9 cellular contexts compared by ENCODE assay signal in genomic region chr9:75071530-75072122, GRCh38. TPM values are rescaled to one million over a fixed set of nuclear protein-coding genes. Genes with fewer than 3 reads are reported as not detected.
A peak's percentile ranks its signal among the peaks of the same experiment; 100 is the strongest.
DNase-seq lines count a peak whose midpoint lies in the region; ATAC-seq and TF ChIP-seq lines count a peak whose summit lies in the region.
"Had no signal": no experiment of that assay in that cellular context is flagged by ENCODE, and none has a peak within 500 bp of the region (broad histone marks: within the 10 kb centered on the region; RNA-seq: fewer than 3 reads in every experiment).

No MANE protein-coding gene starts in this region.

- no peak overlapping the region for H3K4me3 Mint-ChIP-seq in stimulated activated naive CD8-positive, alpha-beta T cell treated with anti-CD3 and anti-CD28 coated beads, Interleukin-15, Interleukin-2, amounts not matched to agents 100 ng/mL and 50 ng/mL, for 24 hours
- H3K4me3 Mint-ChIP-seq: naive B cell had no signal

- peaks cover 0 to 30% (median 0%) of the 10 kb centered on the region in 3 donors for H3K36me3 ChIP-seq in esophagus squamous epithelium
- H3K36me3 ChIP-seq in aorta (ENCODE audit: control insufficient read depth in 1 of 2, insufficient read depth in 2 of 2, low read length in 1 of 2), result peaks cover 2 to 3% of the 10 kb centered on the region in 2 donors

- no peak for TF ChIP-seq CTCF in esophagus squamous epithelium (IDR thresholded peaks at IDR 0.05)

- DNase-seq in DMS53 treated with DMSO at 0.1 percent for 48 hours (lab: John Stamatoyannopoulos, UW; ENCODE audit: unreplicated experiment) (peak; percentile 90), esophagus squamous epithelium (lab: John Stamatoyannopoulos, UW) (no peak), middle frontal gyrus (ENCODE audit: extremely low spot score, low spot score) (no peak), aorta (no peak), glomerular visceral epithelial cell (ENCODE audit: extremely low spot score) (no peak)
- peak; percentile 69 to 74 for DNase-seq in activated CD4-positive, alpha-beta T cell treated with anti-CD3 and anti-CD28 coated beads for 4 hours
- DNase-seq: naive B cell had no signal

- WGBS in esophagus squamous epithelium, 2 donors, result 33 to 37% methylated on average over 1 to 3 of the region's 5 CpGs
- 90 to 94% methylated on average over 5 of the region's 5 CpGs for WGBS in aorta, 2 donors

- intact Hi-C loops in esophagus squamous epithelium (cut with DNase I), result no loop called here
- intact Hi-C loops in aorta (cut with DNase I), result no loop called here

- H3K27me3 Mint-ChIP-seq in stimulated activated naive CD8-positive, alpha-beta T cell treated with anti-CD3 and anti-CD28 coated beads, Interleukin-15, Interleukin-2, amounts not matched to agents 100 ng/mL and 50 ng/mL, for 24 hours, result no peaks in the 10 kb centered on the region
- H3K27me3 Mint-ChIP-seq: naive B cell had no signal

- H3K4me1 ChIP-seq in esophagus squamous epithelium (peaks cover 0 to 12% (median 0%) of the 10 kb centered on the region in 3 donors), aorta (ENCODE audit: control insufficient read depth in 1 of 2, insufficient read depth in 2 of 2, low read length in 2 of 2) (no peaks in the 10 kb centered on the region)

- peak overlapping the region in 2 of 4 donors; percentile 23 to 24 for H3K4me3 ChIP-seq in esophagus squamous epithelium
- no peak overlapping the region for H3K4me3 ChIP-seq in aorta (ENCODE audit: low read length in 2 of 2)

- no peak for TF ChIP-seq POLR2A in esophagus squamous epithelium (IDR thresholded peaks at IDR 0.05)

- H3K4me1 Mint-ChIP-seq in stimulated activated naive CD8-positive, alpha-beta T cell treated with anti-CD3 and anti-CD28 coated beads, Interleukin-15, Interleukin-2, amounts not matched to agents 100 ng/mL and 50 ng/mL, for 24 hours (ENCODE audit: low read depth), result peaks cover 34% of the 10 kb centered on the region

- H3K9me3 Mint-ChIP-seq in stimulated activated naive CD8-positive, alpha-beta T cell treated with anti-CD3 and anti-CD28 coated beads, Interleukin-15, Interleukin-2, amounts not matched to agents 100 ng/mL and 50 ng/mL, for 24 hours, result no peaks in the 10 kb centered on the region
- H3K9me3 Mint-ChIP-seq: naive B cell had no signal

- peak overlapping the region; percentile 66 to 80 (median 74) for H3K27ac ChIP-seq in esophagus squamous epithelium
- no peak overlapping the region for H3K27ac ChIP-seq in aorta (ENCODE audit: low read depth in 1 of 2, low read length in 2 of 2)

- peak overlapping the region; percentile 76 for H3K27ac Mint-ChIP-seq in stimulated activated naive CD8-positive, alpha-beta T cell treated with anti-CD3 and anti-CD28 coated beads, Interleukin-15, Interleukin-2, amounts not matched to agents 100 ng/mL and 50 ng/mL, for 24 hours

- no peaks in the 10 kb centered on the region for H3K9me3 ChIP-seq in esophagus squamous epithelium
- H3K9me3 ChIP-seq in aorta (ENCODE audit: control insufficient read depth, low read length), result no peaks in the 10 kb centered on the region

- H3K27me3 ChIP-seq in esophagus squamous epithelium, result no peaks in the 10 kb centered on the region
- H3K27me3 ChIP-seq in aorta (ENCODE audit: control insufficient read depth in 1 of 2, insufficient read depth in 2 of 2, low read length in 1 of 2), result no peaks in the 10 kb centered on the region

- peaks cover 7% of the 10 kb centered on the region for H3K36me3 Mint-ChIP-seq in stimulated activated naive CD8-positive, alpha-beta T cell treated with anti-CD3 and anti-CD28 coated beads, Interleukin-15, Interleukin-2, amounts not matched to agents 100 ng/mL and 50 ng/mL, for 24 hours (ENCODE audit: low read depth)

- peak; percentile 70 for ATAC-seq in HG02885 (IDR thresholded peaks at IDR 0.05; ENCODE audit: poor library complexity, unreplicated experiment)
- no peak for ATAC-seq in aorta (ENCODE audit: low FRiP score)

RNA-seq across cellular contexts. Expression of gene NMRK1, which starts 16.3 kb away (rescaled TPM):
- total RNA-seq in esophagus squamous epithelium, result 10 to 100 TPM; 23.1 to 36.4 (median 29.5) TPM
- 10 to 100 TPM; 33.1 TPM for total RNA-seq in aorta
- 10 to 100 TPM; 40.1 to 62.6 TPM for polyA plus RNA-seq in aorta

RNA-seq across cellular contexts. Expression of gene OSTF1, which starts 16.7 kb away (rescaled TPM):
- total RNA-seq in esophagus squamous epithelium, result 100 to 1,000 TPM in 2 of 4 donors, 10 to 100 TPM in 2; 70.1 to 100 (median 86.0) TPM
- 10 to 100 TPM; 34.6 to 47.7 TPM for total RNA-seq in aorta
- polyA plus RNA-seq in aorta, result 10 to 100 TPM; 24.8 to 49.3 TPM

RNA-seq across cellular contexts. Expression of gene CARNMT1, which starts 43.5 kb away (rescaled TPM):
- 10 to 100 TPM; 16.0 to 28.4 (median 23.8) TPM for total RNA-seq in esophagus squamous epithelium
- total RNA-seq in aorta, result 10 to 100 TPM; 10.1 to 15.1 TPM
- 1 to 10 TPM; 1.8 to 5.3 TPM for polyA plus RNA-seq in aorta

Comparison
In these comparisons a context has a peak if more than half of its experiments do, and no peak if none do; other contexts are left out.
1. DNase-seq: peak in DMS53 treated with DMSO at 0.1 percent for 48 hours (single experiment) and activated CD4-positive, alpha-beta T cell treated with anti-CD3 and anti-CD28 coated beads for 4 hours (2 of 2); none in esophagus squamous epithelium (single experiment), middle frontal gyrus (single experiment), aorta (0 of 2) and glomerular visceral epithelial cell (single experiment).
2. H3K27ac ChIP-seq: peak in esophagus squamous epithelium (4 of 4); none in aorta (0 of 2).